ENCODE assay signal across 9 cellular contexts in the genomic region with DNA sequence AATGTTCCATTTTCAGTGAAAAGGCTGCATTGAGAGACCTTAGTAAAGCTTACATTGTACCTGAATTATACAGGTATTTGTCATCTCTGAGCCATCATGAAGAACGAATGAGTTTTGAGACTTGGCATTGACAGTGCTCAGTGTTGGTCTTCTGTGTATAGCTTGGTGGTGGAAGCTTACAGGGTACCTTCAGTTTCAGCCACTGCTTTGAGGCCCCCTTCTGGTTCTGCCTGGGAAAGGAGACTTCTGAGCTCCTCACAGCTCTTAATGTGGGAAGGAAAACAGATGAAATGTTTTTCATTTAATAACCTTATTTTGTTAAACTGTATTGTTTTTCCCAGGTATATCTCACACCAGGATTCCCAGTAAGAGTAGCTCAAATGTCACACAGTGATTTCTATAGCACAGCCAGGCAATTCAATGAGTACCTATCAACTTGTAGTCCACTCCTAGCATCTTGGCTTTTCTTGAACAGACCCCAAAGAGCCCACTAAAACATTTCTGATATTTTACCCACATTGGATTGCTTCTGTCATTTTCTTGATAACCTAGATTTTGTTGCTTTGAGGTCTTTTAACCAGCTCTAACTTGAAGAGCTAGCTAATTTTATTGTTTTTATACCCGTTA. TPM values are rescaled to one million over a fixed set of nuclear protein-coding genes. Genes with fewer than 3 reads are reported as not detected.
DNase-seq lines count a peak whose midpoint lies in the region; ATAC-seq, FAIRE-seq and TF ChIP-seq lines count a peak whose summit lies in the region.
"Had no signal": no experiment of that assay in that cellular context is flagged by ENCODE, and none has a peak within 500 bp of the region (broad histone marks: within the 10 kb centered on the region; RNA-seq: fewer than 3 reads in every experiment).

No MANE protein-coding gene starts in this region.

- H3K36me3 ChIP-seq in HEK293 (ENCODE audit: control insufficient read depth in 2 of 2, insufficient read depth in 1 of 2, low read length in 2 of 2) (no peaks in the 10 kb centered on the region), small intestine (ENCODE audit: control insufficient read depth in 2 of 2, insufficient read depth in 2 of 2, low read length in 2 of 2) (no peaks in the 10 kb centered on the region)
- H3K36me3 ChIP-seq in effector memory CD4-positive, alpha-beta T cell (ENCODE audit: control insufficient read depth, insufficient read depth, low read length): no peaks in the 10 kb centered on the region
- H3K36me3 ChIP-seq: neutrophil had no signal

- ATAC-seq in activated B cell treated with CpG ODN at 0.5 μM for 24 hours (ENCODE audit: low read depth): peak; percentile 97
- ATAC-seq in foreskin keratinocyte: peak; percentile 90

- H3K4me1 Mint-ChIP-seq in activated B cell treated with CpG ODN at 0.5 μM for 24 hours: peaks cover 35% of the 10 kb centered on the region

- DNase-seq in AG09309 (ENCODE audit: low read depth): no peak
- peak; percentile 65 to 79 for DNase-seq in Kasumi-1 (lab: John Stamatoyannopoulos, UW)
- DNase-seq in activated B cell treated with CpG ODN at 0.5 μM for 24 hours: no peak
- DNase-seq in foreskin keratinocyte: no peak
- DNase-seq in small intestine: peak; percentile 34
- DNase-seq in effector memory CD4-positive, alpha-beta T cell: no peak

- no peak overlapping the region for H3K4me3 Mint-ChIP-seq in activated B cell treated with CpG ODN at 0.5 μM for 24 hours

- H3K27me3 Mint-ChIP-seq in activated B cell treated with CpG ODN at 0.5 μM for 24 hours: no peaks in the 10 kb centered on the region

- POLR2A ChIA-PET in HEK293 (lab: Yijun Ruan, JAX): no interaction called here
- POLR2A ChIA-PET in activated B cell treated with CpG ODN at 0.5 μM for 24 hours (lab: Charles Lee): interaction anchor here (1.1 to 1.6 kb wide), 2 partner anchors 8 to 13 kb away, joined by 3 to 5 read pairs; no protein-coding TSS in a partner anchor

- H3K4me3 ChIP-seq in AG09309 (ENCODE audit: control insufficient read depth, low read depth, low read length): no peak overlapping the region
- no peak overlapping the region for H3K4me3 ChIP-seq in HEK293 (ENCODE audit: low read depth, low read length)
- no peak overlapping the region for H3K4me3 ChIP-seq in small intestine (ENCODE audit: low read depth in 1 of 2, low read length in 2 of 2)
- H3K4me3 ChIP-seq in effector memory CD4-positive, alpha-beta T cell (ENCODE audit: insufficient read depth, low read depth, low read length, poor library complexity, severe bottlenecking): no peak overlapping the region

- H3K27ac Mint-ChIP-seq in activated B cell treated with CpG ODN at 0.5 μM for 24 hours: peak overlapping the region; percentile 18

- H3K36me3 Mint-ChIP-seq in activated B cell treated with CpG ODN at 0.5 μM for 24 hours (ENCODE audit: low read depth): peaks cover 7% of the 10 kb centered on the region

- H3K27me3 ChIP-seq in foreskin keratinocyte (no peaks in the 10 kb centered on the region), small intestine (ENCODE audit: control insufficient read depth in 2 of 2, insufficient read depth in 2 of 2, low read length in 2 of 2) (no peaks in the 10 kb centered on the region)
- H3K27me3 ChIP-seq in effector memory CD4-positive, alpha-beta T cell (replicated peaks; ENCODE audit: control insufficient read depth, insufficient read depth, low read length, poor library complexity, severe bottlenecking): no peaks in the 10 kb centered on the region
- H3K27me3 ChIP-seq: neutrophil had no signal

- no peaks in the 10 kb centered on the region for H3K9me3 Mint-ChIP-seq in activated B cell treated with CpG ODN at 0.5 μM for 24 hours

- intact Hi-C loops in activated B cell treated with CpG ODN at 0.5 μM for 24 hours (cut with micrococcal nuclease): loop anchor here (1.0 kb wide), 2 partner anchors 9 to 361 kb away; partner anchors contain the start of gene ZBBX

- H3K4me1 ChIP-seq in HEK293 (ENCODE audit: control insufficient read depth, insufficient read depth, low read length) (no peaks in the 10 kb centered on the region; the same call in 1 of the 2 replicates), foreskin keratinocyte (peaks cover 5% of the 10 kb centered on the region), small intestine (ENCODE audit: control insufficient read depth in 2 of 2, insufficient read depth in 1 of 2, low read depth in 1 of 2, low read length in 1 of 2) (peaks cover 0 to 1% of the 10 kb centered on the region in 2 donors)
- H3K4me1 ChIP-seq in effector memory CD4-positive, alpha-beta T cell (ENCODE audit: control insufficient read depth, insufficient read depth, low read length, poor library complexity, severe bottlenecking): peaks cover 4% of the 10 kb centered on the region

- FAIRE-seq in small intestine (lab: Jason Lieb, UNC): no peak

- TF ChIP-seq CTCF in AG09309 (IDR thresholded peaks at IDR 0.05; ENCODE audit: control insufficient read depth, insufficient read depth, low read depth, low read length, missing control alignments) (peak; percentile 52), GM12872 (IDR thresholded peaks at IDR 0.05; ENCODE audit: insufficient read depth, low read depth, low read length) (peak; percentile 66), HEK293 (tag by site-specific recombination; IDR thresholded peaks at IDR 0.05) (no peak), activated B cell treated with CpG ODN at 0.5 μM for 24 hours (IDR thresholded peaks at IDR 0.05) (no peak), foreskin keratinocyte (conservative IDR thresholded peaks at IDR 0.05) (peak; percentile 55)

- WGBS in small intestine, 3 donors: 56 to 66% (median 59%) methylated on average over 2 of the region's 2 CpGs

- H3K27ac ChIP-seq in HEK293 (ENCODE audit: extremely low read depth, low read depth, low read length): no peak overlapping the region
- H3K27ac ChIP-seq in foreskin keratinocyte: no peak overlapping the region
- H3K27ac ChIP-seq in small intestine (ENCODE audit: low read depth in 1 of 2, low read length in 1 of 2): no peak overlapping the region
- H3K27ac ChIP-seq in effector memory CD4-positive, alpha-beta T cell (ENCODE audit: insufficient read depth, low read length, poor library complexity, severe bottlenecking): no peak overlapping the region
- H3K27ac ChIP-seq: neutrophil had no signal

- CTCF ChIA-PET in HEK293 (lab: Yijun Ruan, JAX) (interaction anchor here (1.1 to 1.6 kb wide), 4 partner anchors 8 to 361 kb away, joined by 3 to 6 read pairs (median 4); partner anchors contain the start of gene ZBBX), activated B cell treated with CpG ODN at 0.5 μM for 24 hours (lab: Charles Lee) (interaction anchor here (0.6 to 2.8 kb wide), 13 partner anchors 9 to 361 kb away, joined by 3 to 22 read pairs (median 6); partner anchors contain the start of gene ZBBX)

- H3K9me3 ChIP-seq in HEK293 (ENCODE audit: control insufficient read depth, insufficient read depth, low read depth, low read length): no peaks in the 10 kb centered on the region
- no peaks in the 10 kb centered on the region for H3K9me3 ChIP-seq in small intestine (ENCODE audit: control insufficient read depth, low read depth)
- H3K9me3 ChIP-seq in effector memory CD4-positive, alpha-beta T cell (ENCODE audit: control insufficient read depth, low read length): no peaks in the 10 kb centered on the region
- H3K9me3 ChIP-seq: neutrophil had no signal

TF ChIP-seq in HEK293, 187 proteins besides CTCF, POLR2A, EP300 and RAD21:
- TF ChIP-seq ZNF140 (tag by site-specific recombination; IDR thresholded peaks at IDR 0.05) (no peak), ZNF366 (tag by site-specific recombination; conservative IDR thresholded peaks at IDR 0.05) (no peak), ZNF654 (tag by site-specific recombination; IDR thresholded peaks at IDR 0.05; ENCODE audit: low read depth) (peak; percentile 30; the same call in 1 of the 2 replicates)
TF ChIP-seq in HEK293: peak in this region for 1.

RNA-seq across cellular contexts. Expression of gene SERPINI1, which starts 5.6 kb away (rescaled TPM):
- total RNA-seq in activated B cell treated with CpG ODN at 0.5 μM for 24 hours (1.8 and 1.9 TPM in 2 replicates), foreskin keratinocyte (3.0 and 4.1 TPM in 2 replicates)
- polyA plus RNA-seq in foreskin keratinocyte (2.4 and 3.4 TPM in 2 replicates), small intestine (1 to 10 TPM in 1 of 3 donors, under 1 TPM in 1, not detected in 1; 0.54 to 5.4 TPM)

RNA-seq across cellular contexts. Expression of gene PDCD10, which starts 6.4 kb away (rescaled TPM):
- total RNA-seq in activated B cell treated with CpG ODN at 0.5 μM for 24 hours (54.0 and 54.8 TPM in 2 replicates), foreskin keratinocyte (82.7 and 83.5 TPM in 2 replicates)
- polyA plus RNA-seq in foreskin keratinocyte (68.2 and 83.4 TPM in 2 replicates), small intestine (10 to 100 TPM; 73.0 to 96.2 (median 85.9) TPM)

Comparison
In these comparisons a context has a peak if more than half of its experiments do, and no peak if none do; other contexts are left out.
1. DNase-seq: peak in Kasumi-1 (2 of 2) and small intestine (single experiment); none in AG09309 (single experiment), activated B cell treated with CpG ODN at 0.5 μM for 24 hours (single experiment), foreskin keratinocyte (0 of 2) and effector memory CD4-positive, alpha-beta T cell (0 of 3).
2. CTCF ChIP-seq: peak in AG09309 (single experiment), GM12872 (single experiment) and foreskin keratinocyte (single experiment); none in HEK293 (single experiment) and activated B cell treated with CpG ODN at 0.5 μM for 24 hours (single experiment).